In the genomic region with DNA sequence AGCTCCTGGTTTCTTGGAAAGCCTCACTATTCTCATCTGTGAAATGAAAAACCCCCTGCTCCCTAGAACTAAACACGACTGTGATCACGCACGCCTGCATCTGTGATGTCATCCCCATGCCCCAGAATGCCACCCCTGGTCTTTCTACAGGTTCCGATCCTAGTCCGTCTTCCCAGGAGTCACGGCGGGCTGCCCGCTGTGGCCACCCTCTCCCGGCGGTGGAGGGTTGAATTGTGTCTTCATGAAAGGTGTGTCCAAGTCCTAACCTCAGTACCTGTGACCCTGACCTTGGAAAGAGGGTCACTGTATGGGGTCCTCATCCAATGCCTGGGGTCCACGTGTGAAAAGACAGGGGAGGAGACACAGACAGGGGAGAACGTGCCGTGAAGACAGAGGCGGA, we compare ENCODE assay signal across 16 cellular contexts. TPM values are rescaled to one million over a fixed set of nuclear protein-coding genes. Genes with fewer than 3 reads are reported as not detected.
DNase-seq lines count a peak whose midpoint lies in the region; ATAC-seq and TF ChIP-seq lines count a peak whose summit lies in the region.
"Had no signal": no experiment of that assay in that cellular context is flagged by ENCODE, and none has a peak within 500 bp of the region (broad histone marks: within the 10 kb centered on the region; RNA-seq: fewer than 3 reads in every experiment).

No MANE protein-coding gene starts in this region.

- no peaks in the 10 kb centered on the region for H3K27me3 ChIP-seq in right cardiac atrium (ENCODE audit: control insufficient read depth, insufficient read depth)
- no peaks in the 10 kb centered on the region for H3K27me3 ChIP-seq in mesenchymal stem cell (ENCODE audit: control insufficient read depth in 1 of 2, insufficient read depth in 1 of 2, low read length in 2 of 2)

- TF ChIP-seq CTCF in WTC11 (IDR thresholded peaks at IDR 0.05): no peak

- POLR2A ChIA-PET in WTC11 (lab: Charles Lee): no interaction called here

- H3K4me1 Mint-ChIP-seq in WTC11: peaks cover 21% of the 10 kb centered on the region
- H3K4me1 Mint-ChIP-seq: IgD-negative memory B cell had no signal

- peaks cover 8 to 31% of the 10 kb centered on the region in 2 experiments for H3K36me3 ChIP-seq in mesenchymal stem cell (ENCODE audit: control insufficient read depth in 1 of 2, insufficient read depth in 2 of 2, low read depth in 1 of 2, low read length in 2 of 2)

- H3K27ac ChIP-seq in right cardiac atrium (ENCODE audit: low read length): no peak overlapping the region
- H3K27ac ChIP-seq in mesenchymal stem cell (ENCODE audit: low read length, poor library complexity, severe bottlenecking): no peak overlapping the region

- intact Hi-C loops in right cardiac atrium (cut with DNase I) (no loop called here), Right ventricle myocardium superior (cut with DNase I) (no loop called here)

- CTCF ChIA-PET in WTC11 (lab: Charles Lee): interaction anchor here (0.7 to 1.5 kb wide), 4 partner anchors 12 to 19 kb away, joined by 3 to 5 read pairs (median 4); no protein-coding TSS in a partner anchor

- H4K91ac ChIP-seq in mesenchymal stem cell (ENCODE audit: low read length): no peak overlapping the region

- H3K4me3 ChIP-seq in right cardiac atrium (ENCODE audit: low read length) (no peak overlapping the region), mesenchymal stem cell (ENCODE audit: insufficient read depth in 1 of 2, low read depth in 1 of 2, low read length in 2 of 2) (no peak overlapping the region)

- H2AK5ac ChIP-seq in mesenchymal stem cell (ENCODE audit: low read length, severe bottlenecking): peak overlapping the region; percentile 28

- no peaks in the 10 kb centered on the region for H3K27me3 Mint-ChIP-seq in WTC11 (ENCODE audit: low read depth)
- H3K27me3 Mint-ChIP-seq: CD4-positive, alpha-beta T cell had no signal

- peak overlapping the region; percentile 50 for H2BK15ac ChIP-seq in mesenchymal stem cell (ENCODE audit: low read depth, poor library complexity, severe bottlenecking)

- no peak overlapping the region for H3K14ac ChIP-seq in mesenchymal stem cell (ENCODE audit: low read length in 2 of 2)

- H3K9ac ChIP-seq in mesenchymal stem cell (ENCODE audit: low read length): no peak overlapping the region

- no peak overlapping the region for H3K23ac ChIP-seq in mesenchymal stem cell (ENCODE audit: low read length in 2 of 2)

- ATAC-seq in right cardiac atrium (no peak), Right ventricle myocardium superior (ENCODE audit: poor library complexity) (no peak), WTC11 (no peak), HG03280 (IDR thresholded peaks at IDR 0.05; ENCODE audit: unreplicated experiment) (no peak)
- ATAC-seq: HCT116 had no signal

- H3K18ac ChIP-seq in mesenchymal stem cell (ENCODE audit: low read depth in 1 of 2, low read length in 2 of 2): no peak overlapping the region

- no peak overlapping the region for H4K8ac ChIP-seq in mesenchymal stem cell (ENCODE audit: low read length)

- H3K4me1 ChIP-seq in right cardiac atrium (ENCODE audit: control insufficient read depth, insufficient read depth, low read length) (peaks cover 16% of the 10 kb centered on the region), mesenchymal stem cell (ENCODE audit: control insufficient read depth, insufficient read depth, low read depth, low read length) (peaks cover 66% of the 10 kb centered on the region)

- DNase-seq in right cardiac atrium: peak in 2 of 3 donors; percentile 38 to 40
- DNase-seq in Right ventricle myocardium superior: no peak
- DNase-seq in WTC11 (ENCODE audit: low spot score): no peak
- DNase-seq in mesenchymal stem cell: no peak
- DNase-seq in iPS-NIHi11 (ENCODE audit: low spot score): no peak
- no peak for DNase-seq in NK-92 treated with Interleukin-12 subunit alpha and Interleukin-12 subunit beta, amount 100 ng/mL, for 24 hours (lab: John Stamatoyannopoulos, UW)
- DNase-seq: 8988T; AML-193; C1 segment of cervical spinal cord; CD4-positive, alpha-beta T cell; DMS79; GF-D8; KG1 had no signal

- no peak overlapping the region for H2AFZ ChIP-seq in mesenchymal stem cell (ENCODE audit: low read depth, low read length)

- no peak overlapping the region for H3K4ac ChIP-seq in mesenchymal stem cell (ENCODE audit: low read depth in 1 of 2, low read length in 2 of 2)

- 95% methylated on average over 14 of the region's 14 CpGs for WGBS in right cardiac atrium
- WGBS in mesenchymal stem cell: 93% methylated on average over 14 of the region's 14 CpGs

- H3K9me3 ChIP-seq in right cardiac atrium (ENCODE audit: control insufficient read depth, low read length): no peaks in the 10 kb centered on the region
- no peaks in the 10 kb centered on the region for H3K9me3 ChIP-seq in mesenchymal stem cell (ENCODE audit: control insufficient read depth, low read length)

- peaks cover 56% of the 10 kb centered on the region for H3K79me1 ChIP-seq in mesenchymal stem cell (replicated peaks; ENCODE audit: low read length, poor library complexity, severe bottlenecking)

- H3K36me3 Mint-ChIP-seq in WTC11: no peaks in the 10 kb centered on the region
- H3K36me3 Mint-ChIP-seq: IgD-negative memory B cell had no signal

- H3K4me2 ChIP-seq in mesenchymal stem cell (ENCODE audit: low read length, poor library complexity, severe bottlenecking): no peak overlapping the region

- no peak overlapping the region for H2BK5ac ChIP-seq in mesenchymal stem cell (ENCODE audit: low read depth, low read length, poor library complexity, severe bottlenecking)

- peak overlapping the region in 1 of 2 experiments; percentile 8 for H2BK12ac ChIP-seq in mesenchymal stem cell (ENCODE audit: low read length in 2 of 2)

- H3K27ac Mint-ChIP-seq in WTC11: peak overlapping the region; percentile 34; the same call in 1 of the 2 replicates
- H3K27ac Mint-ChIP-seq: CD4-positive, alpha-beta T cell; IgD-negative memory B cell had no signal

- no peak overlapping the region for H3K4me3 Mint-ChIP-seq in WTC11
- H3K4me3 Mint-ChIP-seq: CD4-positive, alpha-beta T cell had no signal

- no peak overlapping the region for H2BK120ac ChIP-seq in mesenchymal stem cell (ENCODE audit: low read depth, low read length)

- H3K9me3 Mint-ChIP-seq in WTC11: no peaks in the 10 kb centered on the region
- H3K9me3 Mint-ChIP-seq: CD4-positive, alpha-beta T cell; IgD-negative memory B cell had no signal

TF ChIP-seq in WTC11, 78 proteins besides CTCF, POLR2A, EP300 and RAD21 (continues in another document):
- TF ChIP-seq CREB1 (CRISPR knock-in tag; IDR thresholded peaks at IDR 0.05) (no peak), NR2C2 (CRISPR knock-in tag; IDR thresholded peaks at IDR 0.05) (no peak), CBFB (CRISPR knock-in tag; IDR thresholded peaks at IDR 0.05; ENCODE audit: low read depth) (no peak), GRHL2 (CRISPR knock-in tag; IDR thresholded peaks at IDR 0.05; ENCODE audit: insufficient replicate concordance, severe bottlenecking) (no peak), GTF2I (CRISPR knock-in tag; conservative IDR thresholded peaks at IDR 0.05) (no peak), MXD4 (CRISPR knock-in tag; IDR thresholded peaks at IDR 0.05; ENCODE audit: borderline replicate concordance) (no peak), TEAD1 (CRISPR knock-in tag; IDR thresholded peaks at IDR 0.05) (no peak), JAZF1 (CRISPR knock-in tag; IDR thresholded peaks at IDR 0.05) (no peak)
- TF ChIP-seq, protein P1, sequence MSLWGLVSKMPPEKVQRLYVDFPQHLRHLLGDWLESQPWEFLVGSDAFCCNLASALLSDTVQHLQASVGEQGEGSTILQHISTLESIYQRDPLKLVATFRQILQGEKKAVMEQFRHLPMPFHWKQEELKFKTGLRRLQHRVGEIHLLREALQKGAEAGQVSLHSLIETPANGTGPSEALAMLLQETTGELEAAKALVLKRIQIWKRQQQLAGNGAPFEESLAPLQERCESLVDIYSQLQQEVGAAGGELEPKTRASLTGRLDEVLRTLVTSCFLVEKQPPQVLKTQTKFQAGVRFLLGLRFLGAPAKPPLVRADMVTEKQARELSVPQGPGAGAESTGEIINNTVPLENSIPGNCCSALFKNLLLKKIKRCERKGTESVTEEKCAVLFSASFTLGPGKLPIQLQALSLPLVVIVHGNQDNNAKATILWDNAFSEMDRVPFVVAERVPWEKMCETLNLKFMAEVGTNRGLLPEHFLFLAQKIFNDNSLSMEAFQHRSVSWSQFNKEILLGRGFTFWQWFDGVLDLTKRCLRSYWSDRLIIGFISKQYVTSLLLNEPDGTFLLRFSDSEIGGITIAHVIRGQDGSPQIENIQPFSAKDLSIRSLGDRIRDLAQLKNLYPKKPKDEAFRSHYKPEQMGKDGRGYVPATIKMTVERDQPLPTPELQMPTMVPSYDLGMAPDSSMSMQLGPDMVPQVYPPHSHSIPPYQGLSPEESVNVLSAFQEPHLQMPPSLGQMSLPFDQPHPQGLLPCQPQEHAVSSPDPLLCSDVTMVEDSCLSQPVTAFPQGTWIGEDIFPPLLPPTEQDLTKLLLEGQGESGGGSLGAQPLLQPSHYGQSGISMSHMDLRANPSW (CRISPR knock-in tag; conservative IDR thresholded peaks at IDR 0.05; ENCODE audit: low read depth): no peak
- TF ChIP-seq, protein P2, sequence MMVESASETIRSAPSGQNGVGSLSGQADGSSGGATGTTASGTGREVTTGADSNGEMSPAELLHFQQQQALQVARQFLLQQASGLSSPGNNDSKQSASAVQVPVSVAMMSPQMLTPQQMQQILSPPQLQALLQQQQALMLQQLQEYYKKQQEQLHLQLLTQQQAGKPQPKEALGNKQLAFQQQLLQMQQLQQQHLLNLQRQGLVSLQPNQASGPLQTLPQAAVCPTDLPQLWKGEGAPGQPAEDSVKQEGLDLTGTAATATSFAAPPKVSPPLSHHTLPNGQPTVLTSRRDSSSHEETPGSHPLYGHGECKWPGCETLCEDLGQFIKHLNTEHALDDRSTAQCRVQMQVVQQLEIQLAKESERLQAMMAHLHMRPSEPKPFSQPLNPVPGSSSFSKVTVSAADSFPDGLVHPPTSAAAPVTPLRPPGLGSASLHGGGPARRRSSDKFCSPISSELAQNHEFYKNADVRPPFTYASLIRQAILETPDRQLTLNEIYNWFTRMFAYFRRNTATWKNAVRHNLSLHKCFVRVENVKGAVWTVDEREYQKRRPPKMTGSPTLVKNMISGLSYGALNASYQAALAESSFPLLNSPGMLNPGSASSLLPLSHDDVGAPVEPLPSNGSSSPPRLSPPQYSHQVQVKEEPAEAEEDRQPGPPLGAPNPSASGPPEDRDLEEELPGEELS (CRISPR knock-in tag; IDR thresholded peaks at IDR 0.05): no peak
- TF ChIP-seq, protein P3, sequence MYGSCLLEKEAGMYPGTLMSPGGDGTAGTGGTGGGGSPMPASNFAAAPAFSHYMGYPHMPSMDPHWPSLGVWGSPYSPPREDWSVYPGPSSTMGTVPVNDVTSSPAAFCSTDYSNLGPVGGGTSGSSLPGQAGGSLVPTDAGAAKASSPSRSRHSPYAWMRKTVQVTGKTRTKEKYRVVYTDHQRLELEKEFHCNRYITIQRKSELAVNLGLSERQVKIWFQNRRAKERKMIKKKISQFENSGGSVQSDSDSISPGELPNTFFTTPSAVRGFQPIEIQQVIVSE (CRISPR knock-in tag; IDR thresholded peaks at IDR 0.05; ENCODE audit: borderline replicate concordance): no peak

RNA-seq across cellular contexts. Expression of a gene that starts 14.4 kb away (rescaled TPM):
- total RNA-seq in right cardiac atrium: 10 to 100 TPM; 14.1 to 19.1 (median 15.4) TPM
- polyA plus RNA-seq in right cardiac atrium: 10.3 TPM
- total RNA-seq in Right ventricle myocardium superior: 15.3 TPM
- total RNA-seq in WTC11 (2021): 13.1 to 17.7 TPM (median 14.8 TPM) in 3 replicates
- polyA plus RNA-seq in mesenchymal stem cell (2013, experiment 1 of 2): 13.7 TPM
- polyA plus RNA-seq in mesenchymal stem cell (2013, experiment 2 of 2): 14.6 TPM

Comparison
In these comparisons a context has a peak if more than half of its experiments do, and no peak if none do; other contexts are left out.
1. DNase-seq: peak in right cardiac atrium (2 of 3); none in Right ventricle myocardium superior (single experiment), WTC11 (single experiment), mesenchymal stem cell (single experiment), iPS-NIHi11 (single experiment) and NK-92 treated with Interleukin-12 subunit alpha and Interleukin-12 subunit beta, amount 100 ng/mL, for 24 hours (single experiment).